ENCODE assay signal across 11 cellular contexts in the genomic region with DNA sequence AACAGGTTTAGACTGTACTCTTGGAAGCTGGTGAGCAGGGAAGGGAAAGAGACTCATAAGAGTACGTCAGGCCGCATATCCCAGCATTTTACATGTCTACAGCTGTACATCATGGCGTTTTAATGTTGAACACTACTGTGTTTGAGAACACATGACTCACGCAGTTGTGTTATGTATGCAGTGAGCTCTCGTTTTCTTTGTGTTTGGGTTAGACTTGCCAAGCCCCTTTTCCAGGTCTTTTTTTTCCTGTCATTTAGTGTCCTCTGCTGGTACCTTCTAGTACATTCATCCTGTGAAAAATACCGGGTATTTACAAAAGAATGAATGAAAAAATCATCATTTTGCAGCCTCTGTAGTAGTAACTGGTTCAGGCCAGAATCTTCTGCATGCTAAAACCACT. TPM values are rescaled to one million over a fixed set of nuclear protein-coding genes. Genes with fewer than 3 reads are reported as not detected.
A peak's percentile ranks its signal among the peaks of the same experiment; 100 is the strongest.
DNase-seq lines count a peak whose midpoint lies in the region; ATAC-seq and TF ChIP-seq lines count a peak whose summit lies in the region.
"Had no signal": no experiment of that assay in that cellular context is flagged by ENCODE, and none has a peak within 500 bp of the region (broad histone marks: within the 10 kb centered on the region; RNA-seq: fewer than 3 reads in every experiment).

No MANE protein-coding gene starts in this region.

- H3K36me3 Mint-ChIP-seq in stimulated activated naive B cell treated with anti-CD40 and anti-IgM and Interleukin-4, amounts not matched to agents 10 μg/mL and 1 μg/mL and 100 μg/mL, for 72 hours: peaks cover 9 to 30% of the 10 kb centered on the region in 2 donors

- no peak overlapping the region for H3K4me3 ChIP-seq in right atrium auricular region
- H3K4me3 ChIP-seq in astrocyte of the spinal cord (ENCODE audit: low read depth, low read length): no peak overlapping the region
- H3K4me3 ChIP-seq in uterus: no peak overlapping the region

- H3K4me1 Mint-ChIP-seq in stimulated activated naive B cell treated with anti-CD40 and anti-IgM and Interleukin-4, amounts not matched to agents 10 μg/mL and 1 μg/mL and 100 μg/mL, for 72 hours: peaks cover 12 to 21% of the 10 kb centered on the region in 2 donors

- no peak for DNase-seq in Right ventricle myocardium superior
- no peak for DNase-seq in right atrium auricular region (ENCODE audit: low spot score)
- DNase-seq in astrocyte of the spinal cord (ENCODE audit: low read depth, low spot score): peak; percentile 68
- DNase-seq in left kidney (ENCODE audit: low read depth, low spot score): peak; percentile 30
- DNase-seq in uterus: no peak
- no peak for DNase-seq in stimulated activated naive B cell treated with anti-CD40 and anti-IgM and Interleukin-4, amounts not matched to agents 10 μg/mL and 1 μg/mL and 100 μg/mL, for 72 hours
- DNase-seq in activated T-cell treated with anti-CD3 and anti-CD28 coated beads, Interleukin-2, amount 50 U/mL, for 48 hours: no peak
- no peak for DNase-seq in activated CD8-positive, alpha-beta memory T cell treated with anti-CD3 and anti-CD28 coated beads for 24 hours
- DNase-seq: DMS153; Karpas-422; stimulated activated CD4-positive, alpha-beta T cell treated with anti-CD3 and anti-CD28 coated beads, Interleukin-12 subunit alpha, Interleukin-12 subunit beta, amount 100 ng/mL, for 4 hours had no signal

- H3K4me3 Mint-ChIP-seq in stimulated activated naive B cell treated with anti-CD40 and anti-IgM and Interleukin-4, amounts not matched to agents 10 μg/mL and 1 μg/mL and 100 μg/mL, for 72 hours: no peak overlapping the region

- no peaks in the 10 kb centered on the region for H3K27me3 Mint-ChIP-seq in stimulated activated naive B cell treated with anti-CD40 and anti-IgM and Interleukin-4, amounts not matched to agents 10 μg/mL and 1 μg/mL and 100 μg/mL, for 72 hours

- H3K4me1 ChIP-seq in right atrium auricular region (no peaks in the 10 kb centered on the region), uterus (no peaks in the 10 kb centered on the region)

- TF ChIP-seq CTCF in right atrium auricular region (IDR thresholded peaks at IDR 0.05) (peak in 1 of 2 donors; percentile 36), astrocyte of the spinal cord (IDR thresholded peaks at IDR 0.05; ENCODE audit: low read depth, low read length) (peak; percentile 34), uterus (IDR thresholded peaks at IDR 0.05) (peak; percentile 17 to 38 (median 25))

- no peaks in the 10 kb centered on the region for H3K27me3 ChIP-seq in right atrium auricular region
- no peaks in the 10 kb centered on the region for H3K27me3 ChIP-seq in uterus

- H3K27ac Mint-ChIP-seq in stimulated activated naive B cell treated with anti-CD40 and anti-IgM and Interleukin-4, amounts not matched to agents 10 μg/mL and 1 μg/mL and 100 μg/mL, for 72 hours: no peak overlapping the region

- H3K36me3 ChIP-seq in right atrium auricular region (peaks cover 6% of the 10 kb centered on the region), uterus (no peaks in the 10 kb centered on the region)

- no peaks in the 10 kb centered on the region for H3K9me3 ChIP-seq in right atrium auricular region
- no peaks in the 10 kb centered on the region for H3K9me3 ChIP-seq in uterus

- H3K27ac ChIP-seq in right atrium auricular region (no peak overlapping the region), uterus (peak overlapping the region; percentile 29 to 41)

- intact Hi-C loops in Right ventricle myocardium superior (cut with DNase I): loop anchor here (10.0 kb wide), 1 partner anchor 131 kb away; no protein-coding TSS in a partner anchor
- intact Hi-C loops in uterus (cut with DNase I; ENCODE audit: low total_unique reads): no loop called here

- no peak for TF ChIP-seq POLR2A in uterus (IDR thresholded peaks at IDR 0.05)

- no peaks in the 10 kb centered on the region for H3K9me3 Mint-ChIP-seq in stimulated activated naive B cell treated with anti-CD40 and anti-IgM and Interleukin-4, amounts not matched to agents 10 μg/mL and 1 μg/mL and 100 μg/mL, for 72 hours

- peak; percentile 31 for ATAC-seq in Right ventricle myocardium superior (ENCODE audit: poor library complexity)
- ATAC-seq in stimulated activated naive B cell treated with anti-CD40 and anti-IgM and Interleukin-4, amounts not matched to agents 10 μg/mL and 1 μg/mL and 100 μg/mL, for 72 hours (replicated peaks): no peak

- in situ Hi-C loops in astrocyte of the spinal cord (cut with HindIII; ENCODE audit: low sequenced_read_pairs): no loop called here

RNA-seq across cellular contexts. Expression of gene SMS, which starts 35.3 kb away (rescaled TPM):
- total RNA-seq in Right ventricle myocardium superior: 53.3 TPM
- 10 to 100 TPM; 40.3 to 41.3 TPM for total RNA-seq in right atrium auricular region
- 10 to 100 TPM in 3 of 4 donors, 1 to 10 TPM in 1; 6.4 to 84.3 (median 37.8) TPM for total RNA-seq in uterus

RNA-seq across cellular contexts. Expression of gene PHEX, which starts 56.3 kb away (rescaled TPM):
- total RNA-seq in Right ventricle myocardium superior (0.08 TPM), right atrium auricular region (not detected), uterus (1 to 10 TPM; 1.5 to 4.3 (median 2.3) TPM)

Comparison
In these comparisons a context has a peak if more than half of its experiments do, and no peak if none do; other contexts are left out.
1. DNase-seq: peak in astrocyte of the spinal cord (single experiment) and left kidney (single experiment); none in Right ventricle myocardium superior (single experiment), right atrium auricular region (single experiment), uterus (0 of 2), stimulated activated naive B cell treated with anti-CD40 and anti-IgM and Interleukin-4, amounts not matched to agents 10 μg/mL and 1 μg/mL and 100 μg/mL, for 72 hours (single experiment), activated T-cell treated with anti-CD3 and anti-CD28 coated beads, Interleukin-2, amount 50 U/mL, for 48 hours (0 of 2) and activated CD8-positive, alpha-beta memory T cell treated with anti-CD3 and anti-CD28 coated beads for 24 hours (single experiment).
2. H3K27ac ChIP-seq: peak in uterus (2 of 2); none in right atrium auricular region (0 of 2).